In genomic region chr6:1626481-1626880, GRCh38 we compare ENCODE assay signal across 28 cellular contexts. TPM values are rescaled to one million over a fixed set of nuclear protein-coding genes. Genes with fewer than 3 reads are reported as not detected.
A peak's percentile ranks its signal among the peaks of the same experiment; 100 is the strongest.
DNase-seq lines count a peak whose midpoint lies in the region; ATAC-seq and TF ChIP-seq lines count a peak whose summit lies in the region.
"Had no signal": no experiment of that assay in that cellular context is flagged by ENCODE, and none has a peak within 500 bp of the region (broad histone marks: within the 10 kb centered on the region; RNA-seq: fewer than 3 reads in every experiment).

No MANE protein-coding gene starts in this region.

- H2BK15ac ChIP-seq in IMR-90 (ENCODE audit: low read depth, low read length): no peak overlapping the region

- no peak overlapping the region for H3K14ac ChIP-seq in IMR-90 (replicated peaks; ENCODE audit: low read depth, low read length)

- no peaks in the 10 kb centered on the region for H4K20me1 ChIP-seq in IMR-90 (ENCODE audit: insufficient read depth, low read length)

- H2AK5ac ChIP-seq in IMR-90 (ENCODE audit: low read depth, low read length): no peak overlapping the region

- H4K5ac ChIP-seq in IMR-90 (ENCODE audit: low read depth, low read length): no peak overlapping the region

- H3K27ac ChIP-seq in A673 (ENCODE audit: low read depth, low read length, poor library complexity, severe bottlenecking): no peak overlapping the region
- no peak overlapping the region for H3K27ac ChIP-seq in IMR-90 (ENCODE audit: insufficient read depth, low read length)
- H3K27ac ChIP-seq: A549, epithelial cell of prostate, Peyer's patch had no signal

- peaks cover 7 to 16% of the 10 kb centered on the region in 2 donors for H3K4me1 Mint-ChIP-seq in effector memory CD8-positive, alpha-beta T cell (ENCODE audit: low read depth in 2 of 2)
- H3K4me1 Mint-ChIP-seq in nephron (peaks cover 53% of the 10 kb centered on the region), glutamatergic neuron (ENCODE audit: low read depth, unreplicated experiment) (peaks cover 15% of the 10 kb centered on the region)

- peak overlapping the region; percentile 75 to 79 for H3K4me3 Mint-ChIP-seq in effector memory CD8-positive, alpha-beta T cell
- H3K4me3 Mint-ChIP-seq in nephron (peak overlapping the region; percentile 81 to 90 (median 87)), glutamatergic neuron (ENCODE audit: unreplicated experiment) (no peak overlapping the region)
- H3K4me3 Mint-ChIP-seq: activated CD4-positive, alpha-beta memory T cell treated with anti-CD3 and anti-CD28 coated beads, Interleukin-2, amount 10 ng/mL, durations not matched to agents 7 days and 5 days had no signal

- DNase-seq in A673 (ENCODE audit: low spot score) (peak; percentile 54), IMR-90 (no peak), NCI-H345 (lab: John Stamatoyannopoulos, UW) (no peak), glutamatergic neuron (no peak), HAP-1 (ENCODE audit: low spot score in 2 of 2) (no peak)
- no peak for DNase-seq in effector memory CD8-positive, alpha-beta T cell
- DNase-seq: activated CD4-positive, alpha-beta memory T cell treated with anti-CD3 and anti-CD28 coated beads, Interleukin-2, amount 10 ng/mL, durations not matched to agents 7 days and 5 days; activated gamma-delta T cell; activated T-cell treated with anti-CD3 and anti-CD28 coated beads for 4 hours; amniotic stem cell; caudate nucleus; DMS79 treated with DMSO at 0.1 percent for 48 hours; foreskin fibroblast; H7; mesendoderm; NCI-H1092; NCI-H187; NCI-H2171 treated with DMSO at 0.1 percent for 48 hours; NCI-H524 treated with DMSO at 0.1 percent for 48 hours; stimulated activated CD8-positive, alpha-beta memory T cell treated with anti-CD3 and anti-CD28 coated beads, Interleukin-4, amount 100 ng/mL, for 48 hours had no signal

- no CpG with 5 or more reads among the region's 4 CpGs for WGBS in IMR-90 (ENCODE audit: extremely low coverage in 2 of 2, insufficient read length in 1 of 2), 2 experiments

- no peak overlapping the region for H3K56ac ChIP-seq in IMR-90 (ENCODE audit: extremely low read depth, insufficient read depth, low read length)

- no peaks in the 10 kb centered on the region for H3K36me3 Mint-ChIP-seq in effector memory CD8-positive, alpha-beta T cell (ENCODE audit: insufficient read depth)
- no peaks in the 10 kb centered on the region for H3K36me3 Mint-ChIP-seq in nephron (ENCODE audit: low read depth)
- H3K36me3 Mint-ChIP-seq in glutamatergic neuron (ENCODE audit: unreplicated experiment): peaks cover 11% of the 10 kb centered on the region

- peaks cover 64% of the 10 kb centered on the region for H3K27me3 ChIP-seq in A673 (replicated peaks; ENCODE audit: insufficient read depth, low read depth, low read length, poor library complexity)
- peaks cover 2% of the 10 kb centered on the region for H3K27me3 ChIP-seq in IMR-90 (ENCODE audit: control insufficient read depth, insufficient read depth, low read length)
- no peaks in the 10 kb centered on the region for H3K27me3 ChIP-seq in HAP-1 (ENCODE audit: low read depth)

- intact Hi-C loops in A673 (cut with micrococcal nuclease; ENCODE audit: unreplicated experiment): no loop called here
- intact Hi-C loops in IMR-90 (cut with micrococcal nuclease): no loop called here

- no peaks in the 10 kb centered on the region for H3K9me3 Mint-ChIP-seq in effector memory CD8-positive, alpha-beta T cell
- H3K9me3 Mint-ChIP-seq in nephron (no peaks in the 10 kb centered on the region), glutamatergic neuron (ENCODE audit: unreplicated experiment) (peaks cover 9% of the 10 kb centered on the region)
- H3K9me3 Mint-ChIP-seq: activated CD4-positive, alpha-beta memory T cell treated with anti-CD3 and anti-CD28 coated beads, Interleukin-2, amount 10 ng/mL, durations not matched to agents 7 days and 5 days had no signal

- H3K4me1 ChIP-seq in A673 (ENCODE audit: insufficient read depth, low read length, poor library complexity, severe bottlenecking) (peaks cover 14% of the 10 kb centered on the region), IMR-90 (ENCODE audit: control insufficient read depth, insufficient read depth, low read length) (peaks cover 20% of the 10 kb centered on the region), HAP-1 (no peaks in the 10 kb centered on the region)
- H3K4me1 ChIP-seq: A549 had no signal

- no peak overlapping the region for H2BK20ac ChIP-seq in IMR-90 (ENCODE audit: low read depth, low read length)

- no peak overlapping the region for H2BK5ac ChIP-seq in IMR-90 (ENCODE audit: low read depth, low read length, poor library complexity, severe bottlenecking)

- no peak overlapping the region for H4K91ac ChIP-seq in IMR-90 (ENCODE audit: insufficient read depth, low read depth, low read length)

- no peak for TF ChIP-seq POLR2A in IMR-90 (IDR thresholded peaks at IDR 0.05; ENCODE audit: low read depth, low read length)

- no peak overlapping the region for H3K23ac ChIP-seq in IMR-90 (ENCODE audit: low read depth, low read length)

- H3K9ac ChIP-seq in IMR-90 (ENCODE audit: low read depth, low read length): no peak overlapping the region

- dilution Hi-C loops in IMR-90 (cut with HindIII; ENCODE audit: low sequenced_read_pairs, unreplicated experiment): no loop called here

- CTCF ChIA-PET in A673 (lab: Charles Lee) (no interaction called here), IMR-90 (lab: Yijun Ruan, JAX) (interaction anchor here (0.7 to 2.2 kb wide), 2 partner anchors 9 to 478 kb away, joined by 3 to 5 read pairs; no protein-coding TSS in a partner anchor)

- H3K4me3 ChIP-seq in A673 (ENCODE audit: low read depth, low read length, poor library complexity, severe bottlenecking): no peak overlapping the region
- H3K4me3 ChIP-seq in IMR-90 (ENCODE audit: insufficient read depth, low read depth, low read length): no peak overlapping the region
- H3K4me3 ChIP-seq in HAP-1: no peak overlapping the region
- H3K4me3 ChIP-seq: A549, Peyer's patch had no signal

- TF ChIP-seq CTCF in A673 (conservative IDR thresholded peaks at IDR 0.05; ENCODE audit: low read depth, low read length) (no peak), IMR-90 (conservative IDR thresholded peaks at IDR 0.05; ENCODE audit: low read depth, low read length) (no peak), nephron (IDR thresholded peaks at IDR 0.05; ENCODE audit: unreplicated experiment in 3 of 3) (no peak), glutamatergic neuron (IDR thresholded peaks at IDR 0.05; ENCODE audit: partially characterized antibody, unreplicated experiment) (no peak)

- H4K8ac ChIP-seq in IMR-90 (ENCODE audit: low read depth in 2 of 2, low read length in 2 of 2): no peak overlapping the region

- POLR2A ChIA-PET in A673 (lab: Charles Lee; ENCODE audit: low non-redundant PET) (no interaction called here), IMR-90 (lab: Charles Lee; ENCODE audit: unreplicated experiment) (no interaction called here)

- no peak overlapping the region for H2BK120ac ChIP-seq in IMR-90 (ENCODE audit: low read depth, low read length)

- H2AK9ac ChIP-seq in IMR-90 (replicated peaks; ENCODE audit: low read depth, low read length, poor library complexity): no peak overlapping the region

- no peak overlapping the region for H3K4ac ChIP-seq in IMR-90 (ENCODE audit: low read depth, low read length)

- H3K18ac ChIP-seq in IMR-90 (ENCODE audit: low read depth, low read length): no peak overlapping the region

- no peak overlapping the region for H3K27ac Mint-ChIP-seq in effector memory CD8-positive, alpha-beta T cell
- peak overlapping the region; percentile 44 to 80 (median 72) for H3K27ac Mint-ChIP-seq in nephron
- no peak overlapping the region for H3K27ac Mint-ChIP-seq in glutamatergic neuron (ENCODE audit: unreplicated experiment)
- H3K27ac Mint-ChIP-seq: activated CD4-positive, alpha-beta memory T cell treated with anti-CD3 and anti-CD28 coated beads, Interleukin-2, amount 10 ng/mL, durations not matched to agents 7 days and 5 days; progenitor cell of endocrine pancreas had no signal

- peaks cover 69 to 86% of the 10 kb centered on the region in 2 donors for H3K27me3 Mint-ChIP-seq in effector memory CD8-positive, alpha-beta T cell
- H3K27me3 Mint-ChIP-seq in nephron (ENCODE audit: low read depth) (peaks cover 93% of the 10 kb centered on the region), glutamatergic neuron (ENCODE audit: unreplicated experiment) (peaks cover 27% of the 10 kb centered on the region)

- H3K9me3 ChIP-seq in A673 (ENCODE audit: low read depth, low read length, poor library complexity, severe bottlenecking) (no peaks in the 10 kb centered on the region), IMR-90 (ENCODE audit: control insufficient read depth, insufficient read depth, low read length) (no peaks in the 10 kb centered on the region), HAP-1 (no peaks in the 10 kb centered on the region)
- H3K9me3 ChIP-seq: A549, Peyer's patch had no signal

- no peak for TF ChIP-seq RAD21 in IMR-90 (IDR thresholded peaks at IDR 0.05; ENCODE audit: low read length)

- H3K36me3 ChIP-seq in A673 (ENCODE audit: insufficient read depth, low read length, poor library complexity, severe bottlenecking) (no peaks in the 10 kb centered on the region), IMR-90 (ENCODE audit: control insufficient read depth, insufficient read depth, low read length) (peaks cover under 1% of the 10 kb centered on the region; the same call in 1 of the 2 replicates), HAP-1 (replicated peaks) (no peaks in the 10 kb centered on the region)

- H3K79me1 ChIP-seq in IMR-90 (ENCODE audit: low read depth in 1 of 2, low read length in 2 of 2): 0 out of 4 replicates have a peak, but pooled peaks cover 4 to 5% of the 10 kb centered on the region in 2 experiments

- BruUV-seq in A673 (replicated peaks; lab: Mats Ljungman, UMichigan): no TSS peak
- no TSS peak for BruUV-seq in IMR-90 (replicated peaks; lab: Mats Ljungman, UMichigan)

- 0 out of 2 replicates have a peak, but pooled peaks cover 3% of the 10 kb centered on the region for H3K9me1 ChIP-seq in IMR-90 (ENCODE audit: insufficient read depth, low read length)

- in situ Hi-C loops in IMR-90 (cut with MboI; ENCODE audit: low sequenced_read_pairs): no loop called here
- in situ Hi-C loops in HAP-1 (cut with MboI; ENCODE audit: low sequenced_read_pairs): no loop called here

- H3K4me2 ChIP-seq in IMR-90 (ENCODE audit: low read depth, low read length): peak overlapping the region; percentile 18; the same call in 1 of the 2 replicates
- H3K4me2 ChIP-seq: A549 had no signal

- ATAC-seq in IMR-90 (ENCODE audit: low read depth) (no peak), esophagus mucosa (no peak)
- ATAC-seq in effector memory CD8-positive, alpha-beta T cell (replicated peaks): no peak
- ATAC-seq: A549; activated CD4-positive, CD25-positive, alpha-beta regulatory T cell treated with anti-CD3 and anti-CD28 coated beads, Interleukin-2, amount 50 U/mL, for 24 hours; left lobe of liver had no signal

- no peak overlapping the region for H2AFZ ChIP-seq in IMR-90 (replicated peaks; ENCODE audit: low read length, poor library complexity)

TF ChIP-seq in IMR-90, 13 proteins besides CTCF, POLR2A, EP300 and RAD21:
- TF ChIP-seq MXI1 (IDR thresholded peaks at IDR 0.05; ENCODE audit: borderline replicate concordance, low read depth, low read length): no peak

RNA-seq across cellular contexts. Expression of gene FOXC1, which starts 16.8 kb away (rescaled TPM):
- total RNA-seq in A673 (2021) (0.49 and 0.50 TPM in 2 replicates), IMR-90 (2012; rRNA removed) (1.3 and 1.9 TPM in 2 replicates), esophagus mucosa (6.5 TPM), glutamatergic neuron (ENCODE audit: unreplicated experiment) (3.3 TPM)
- polyA plus RNA-seq in IMR-90 (2012; rRNA removed): 4.0 and 4.7 TPM in 2 replicates
- polyA plus RNA-seq in IMR-90 (2012; cell fraction: cytosol; rRNA removed): 3.4 and 6.3 TPM in 2 replicates
- 6.5 and 7.2 TPM in 2 replicates for polyA plus RNA-seq in IMR-90 (2012; cell fraction: nucleus; rRNA removed; ENCODE audit: low replicate concordance)

Comparison
In these comparisons a context has a peak if more than half of its experiments do, and no peak if none do; other contexts are left out.
1. H3K27ac Mint-ChIP-seq: peak in nephron (3 of 3); none in effector memory CD8-positive, alpha-beta T cell (0 of 2) and glutamatergic neuron (single experiment).